1 cellular context compared by ENCODE assay signal in the genomic region with DNA sequence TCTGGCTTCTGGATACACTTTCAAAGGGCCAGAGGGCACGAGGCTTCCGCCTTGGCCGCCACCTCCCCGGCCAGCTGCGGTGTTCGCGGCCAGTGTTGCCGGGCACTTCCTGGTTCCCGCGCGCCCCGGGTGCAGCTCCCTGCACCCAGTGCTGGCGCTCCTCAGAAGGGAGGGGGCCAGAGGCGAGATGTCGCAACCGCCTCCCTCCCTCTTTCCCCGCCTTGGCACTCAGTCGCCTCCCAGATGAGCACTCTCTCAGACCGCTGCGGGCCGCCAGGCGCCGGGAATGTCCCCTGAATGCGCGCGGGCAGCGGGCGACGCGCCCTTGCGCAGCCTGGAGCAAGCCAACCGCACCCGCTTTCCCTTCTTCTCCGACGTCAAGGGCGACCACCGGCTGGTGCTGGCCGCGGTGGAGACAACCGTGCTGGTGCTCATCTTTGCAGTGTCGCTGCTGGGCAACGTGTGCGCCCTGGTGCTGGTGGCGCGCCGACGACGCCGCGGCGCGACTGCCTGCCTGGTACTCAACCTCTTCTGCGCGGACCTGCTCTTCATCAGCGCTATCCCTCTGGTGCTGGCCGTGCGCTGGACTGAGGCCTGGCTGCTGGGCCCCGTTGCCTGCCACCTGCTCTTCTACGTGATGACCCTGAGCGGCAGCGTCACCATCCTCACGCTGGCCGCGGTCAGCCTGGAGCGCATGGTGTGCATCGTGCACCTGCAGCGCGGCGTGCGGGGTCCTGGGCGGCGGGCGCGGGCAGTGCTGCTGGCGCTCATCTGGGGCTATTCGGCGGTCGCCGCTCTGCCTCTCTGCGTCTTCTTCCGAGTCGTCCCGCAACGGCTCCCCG.
TF ChIP-seq lines count a peak whose summit lies in the region.

Gene FFAR4 (plus strand): TSS at position 231 of the 842 bp plus-strand sequence. CDS start 56 bp downstream, at position 287.

TF ChIP-seq in HEK293, 187 proteins besides CTCF, POLR2A, EP300 and RAD21 (continued from another document):
- no peak for TF ChIP-seq ZFHX2 (tag by site-specific recombination; conservative IDR thresholded peaks at IDR 0.05)
- TF ChIP-seq KLF16 (tag by site-specific recombination; IDR thresholded peaks at IDR 0.05), result peak; percentile 37; the same call in 1 of the 2 replicates
- no peak for TF ChIP-seq ZBTB11 (tag by site-specific recombination; conservative IDR thresholded peaks at IDR 0.05; ENCODE audit: low read depth)
- no peak for TF ChIP-seq ZNF626 (tag by site-specific recombination; IDR thresholded peaks at IDR 0.05)
- TF ChIP-seq, protein P1, sequence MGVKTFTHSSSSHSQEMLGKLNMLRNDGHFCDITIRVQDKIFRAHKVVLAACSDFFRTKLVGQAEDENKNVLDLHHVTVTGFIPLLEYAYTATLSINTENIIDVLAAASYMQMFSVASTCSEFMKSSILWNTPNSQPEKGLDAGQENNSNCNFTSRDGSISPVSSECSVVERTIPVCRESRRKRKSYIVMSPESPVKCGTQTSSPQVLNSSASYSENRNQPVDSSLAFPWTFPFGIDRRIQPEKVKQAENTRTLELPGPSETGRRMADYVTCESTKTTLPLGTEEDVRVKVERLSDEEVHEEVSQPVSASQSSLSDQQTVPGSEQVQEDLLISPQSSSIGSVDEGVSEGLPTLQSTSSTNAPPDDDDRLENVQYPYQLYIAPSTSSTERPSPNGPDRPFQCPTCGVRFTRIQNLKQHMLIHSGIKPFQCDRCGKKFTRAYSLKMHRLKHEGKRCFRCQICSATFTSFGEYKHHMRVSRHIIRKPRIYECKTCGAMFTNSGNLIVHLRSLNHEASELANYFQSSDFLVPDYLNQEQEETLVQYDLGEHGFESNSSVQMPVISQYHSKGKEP (tag by site-specific recombination; IDR thresholded peaks at IDR 0.05), result no peak
- no peak for TF ChIP-seq ZNF785 (tag by site-specific recombination; IDR thresholded peaks at IDR 0.05)
- TF ChIP-seq ZNF423 (tag by site-specific recombination; IDR thresholded peaks at IDR 0.05), result peak; percentile 67
- TF ChIP-seq ZNF48 (tag by site-specific recombination; IDR thresholded peaks at IDR 0.05), result no peak
- no peak for TF ChIP-seq ZNF654 (tag by site-specific recombination; IDR thresholded peaks at IDR 0.05; ENCODE audit: low read depth)
- TF ChIP-seq, protein P2, sequence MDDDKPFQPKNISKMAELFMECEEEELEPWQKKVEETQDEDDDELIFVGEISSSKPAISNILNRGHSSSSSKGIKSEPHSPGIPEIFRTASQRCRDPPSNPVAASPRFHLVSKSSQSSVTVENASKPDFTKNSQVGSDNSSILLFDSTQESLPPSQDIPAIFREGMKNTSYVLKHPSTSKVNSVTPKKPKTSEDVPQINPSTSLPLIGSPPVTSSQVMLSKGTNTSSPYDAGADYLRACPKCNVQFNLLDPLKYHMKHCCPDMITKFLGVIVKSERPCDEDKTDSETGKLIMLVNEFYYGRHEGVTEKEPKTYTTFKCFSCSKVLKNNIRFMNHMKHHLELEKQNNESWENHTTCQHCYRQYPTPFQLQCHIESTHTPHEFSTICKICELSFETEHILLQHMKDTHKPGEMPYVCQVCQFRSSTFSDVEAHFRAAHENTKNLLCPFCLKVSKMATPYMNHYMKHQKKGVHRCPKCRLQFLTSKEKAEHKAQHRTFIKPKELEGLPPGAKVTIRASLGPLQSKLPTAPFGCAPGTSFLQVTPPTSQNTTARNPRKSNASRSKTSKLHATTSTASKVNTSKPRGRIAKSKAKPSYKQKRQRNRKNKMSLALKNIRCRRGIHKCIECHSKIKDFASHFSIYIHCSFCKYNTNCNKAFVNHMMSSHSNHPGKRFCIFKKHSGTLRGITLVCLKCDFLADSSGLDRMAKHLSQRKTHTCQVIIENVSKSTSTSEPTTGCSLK (tag by site-specific recombination; IDR thresholded peaks at IDR 0.05), result no peak
- TF ChIP-seq, protein P3, sequence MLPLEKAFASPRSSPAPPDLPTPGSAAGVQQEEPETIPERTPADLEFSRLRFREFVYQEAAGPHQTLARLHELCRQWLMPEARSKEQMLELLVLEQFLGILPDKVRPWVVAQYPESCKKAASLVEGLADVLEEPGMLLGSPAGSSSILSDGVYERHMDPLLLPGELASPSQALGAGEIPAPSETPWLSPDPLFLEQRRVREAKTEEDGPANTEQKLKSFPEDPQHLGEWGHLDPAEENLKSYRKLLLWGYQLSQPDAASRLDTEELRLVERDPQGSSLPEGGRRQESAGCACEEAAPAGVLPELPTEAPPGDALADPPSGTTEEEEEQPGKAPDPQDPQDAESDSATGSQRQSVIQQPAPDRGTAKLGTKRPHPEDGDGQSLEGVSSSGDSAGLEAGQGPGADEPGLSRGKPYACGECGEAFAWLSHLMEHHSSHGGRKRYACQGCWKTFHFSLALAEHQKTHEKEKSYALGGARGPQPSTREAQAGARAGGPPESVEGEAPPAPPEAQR (tag by site-specific recombination; IDR thresholded peaks at IDR 0.05), result no peak
- no peak for TF ChIP-seq ZNF16 (tag by site-specific recombination; IDR thresholded peaks at IDR 0.05; ENCODE audit: low read depth)
- TF ChIP-seq ZNF76 (tag by site-specific recombination; IDR thresholded peaks at IDR 0.05; ENCODE audit: borderline replicate concordance, low read depth), result peak; percentile 72; the same call in 1 of the 2 replicates
- no peak for TF ChIP-seq ZNF792 (tag by site-specific recombination; IDR thresholded peaks at IDR 0.05)
- TF ChIP-seq TSHZ1 (tag by site-specific recombination; IDR thresholded peaks at IDR 0.05; ENCODE audit: borderline replicate concordance), result no peak
- TF ChIP-seq ZNF114 (tag by site-specific recombination; IDR thresholded peaks at IDR 0.05), result no peak
- TF ChIP-seq ZNF133 (tag by site-specific recombination; IDR thresholded peaks at IDR 0.05), result no peak
